In the genomic region with DNA sequence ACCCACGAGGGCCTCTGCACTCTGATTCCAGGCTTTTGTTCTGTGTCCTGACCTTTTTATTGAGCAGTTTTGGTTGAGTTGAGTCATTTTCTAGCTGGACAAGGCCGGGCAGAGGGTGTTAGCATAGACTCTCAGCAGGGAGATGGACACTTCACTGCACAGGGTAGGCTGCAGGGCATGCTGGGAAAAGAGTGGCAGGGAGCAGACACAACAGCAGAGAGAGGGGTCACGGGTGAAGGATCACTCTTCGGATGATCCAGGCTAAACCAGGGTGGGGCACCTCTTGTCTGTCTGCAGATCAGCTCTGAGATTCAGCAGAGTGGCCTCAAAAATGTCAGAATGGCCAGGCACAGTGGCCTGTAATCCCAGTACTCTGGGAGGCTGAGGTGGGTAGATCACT, we compare ENCODE assay signal across 19 cellular contexts.
DNase-seq lines count a peak whose midpoint lies in the region; ATAC-seq and TF ChIP-seq lines count a peak whose summit lies in the region.
"Had no signal": no experiment of that assay in that cellular context is flagged by ENCODE, and none has a peak within 500 bp of the region (broad histone marks: within the 10 kb centered on the region; RNA-seq: fewer than 3 reads in every experiment).

No MANE protein-coding gene starts in this region.

- no peak overlapping the region for H3K18ac ChIP-seq in H9 (ENCODE audit: insufficient read length, low read depth, low read length)

- no peak overlapping the region for H2AFZ ChIP-seq in H9 (ENCODE audit: low read length)

- no CpG with 5 or more reads among the region's 4 CpGs for WGBS in H9 (ENCODE audit: extremely low coverage, insufficient read length, low lambda C conversion rate)
- WGBS in esophagus muscularis mucosa, result 31% methylated on average over 4 of the region's 4 CpGs

- TF ChIP-seq POLR2A in esophagus muscularis mucosa (IDR thresholded peaks at IDR 0.05; ENCODE audit: low read depth), result no peak

- H3K36me3 ChIP-seq in esophagus muscularis mucosa, result no peaks in the 10 kb centered on the region
- H3K36me3 ChIP-seq: HAP-1 had no signal

- no peak overlapping the region for H3K23ac ChIP-seq in H9 (ENCODE audit: insufficient read length, low read depth, low read length)

- no peaks in the 10 kb centered on the region; the same call in 1 of the 2 replicates for H3K27me3 Mint-ChIP-seq in H9 (ENCODE audit: low read depth)

- H3K4me2 ChIP-seq in H9 (ENCODE audit: insufficient read depth, insufficient read length, low read length), result no peak overlapping the region

- no peak overlapping the region for H4K91ac ChIP-seq in H9 (ENCODE audit: insufficient read length, low read depth, low read length)

- H3K4me3 ChIP-seq in esophagus muscularis mucosa, result no peak overlapping the region
- H3K4me3 ChIP-seq: HAP-1 had no signal

- no peak overlapping the region for H2AK5ac ChIP-seq in H9 (ENCODE audit: insufficient read length, low read length)

- peak; percentile 6 for DNase-seq in Caki2 (ENCODE audit: low read depth)
- DNase-seq in H9, result peak; percentile 10
- DNase-seq in esophagus muscularis mucosa (ENCODE audit: extremely low spot score), result peak; percentile 74
- DNase-seq in sciatic nerve (ENCODE audit: low spot score), result peak; percentile 23
- no peak for DNase-seq in NCI-H2227 (lab: John Stamatoyannopoulos, UW; ENCODE audit: unreplicated experiment)
- DNase-seq in T-helper 9 cell, result no peak
- no peak for DNase-seq in NCI-H1048 (lab: John Stamatoyannopoulos, UW)
- DNase-seq in NCI-H69 (lab: John Stamatoyannopoulos, UW), result no peak
- DNase-seq: AML-193, EL, Kasumi-1, MM.1S, NCI-H1105, NCI-H1694, NCI-H526 treated with DMSO at 0.1 percent for 48 hours, SHP77 treated with DMSO at 0.1 percent for 48 hours had no signal

- H3K14ac ChIP-seq in H9 (ENCODE audit: insufficient read depth, low read length), result no peak overlapping the region

- H4K8ac ChIP-seq in H9 (replicated peaks; ENCODE audit: insufficient read length, low read depth, low read length), result no peak overlapping the region

- H3K79me2 ChIP-seq in H9 (ENCODE audit: insufficient read depth, low read length), result no peaks in the 10 kb centered on the region

- no peak overlapping the region for H3K4me3 Mint-ChIP-seq in H9
- H3K4me3 Mint-ChIP-seq: CD14-positive monocyte, IgD-negative memory B cell had no signal

- no peak overlapping the region for H2BK12ac ChIP-seq in H9 (ENCODE audit: insufficient read length, low read depth, low read length)

- intact Hi-C loops in esophagus muscularis mucosa (cut with DNase I), result no loop called here
- intact Hi-C loops in sciatic nerve (cut with DNase I), result no loop called here

- TF ChIP-seq CTCF in H9 (conservative IDR thresholded peaks at IDR 0.05), result no peak
- no peak for TF ChIP-seq CTCF in esophagus muscularis mucosa (IDR thresholded peaks at IDR 0.05)

- no peak overlapping the region for H2BK120ac ChIP-seq in H9 (ENCODE audit: low read depth, low read length, poor library complexity, severe bottlenecking)

- H3K23me2 ChIP-seq in H9 (ENCODE audit: insufficient read length, low read depth, low read length, poor library complexity, severe bottlenecking), result no peaks in the 10 kb centered on the region

- no peak overlapping the region for H3K56ac ChIP-seq in H9 (ENCODE audit: insufficient read length, low read depth, low read length)

- no peak overlapping the region for H2BK20ac ChIP-seq in H9 (ENCODE audit: low read depth, low read length, poor library complexity, severe bottlenecking)

- H3K4ac ChIP-seq in H9 (ENCODE audit: low read depth, low read length), result no peak overlapping the region

- H3K27me3 ChIP-seq in H9 (ENCODE audit: insufficient read depth, low read length), result no peaks in the 10 kb centered on the region
- peaks cover 0 to 55% (median 0%) of the 10 kb centered on the region in 4 donors for H3K27me3 ChIP-seq in esophagus muscularis mucosa

- no peaks in the 10 kb centered on the region for H3K79me1 ChIP-seq in H9 (ENCODE audit: insufficient read depth, low read depth, low read length, poor library complexity, severe bottlenecking)

- H3K27ac Mint-ChIP-seq in H9, result no peak overlapping the region; a peak in 2 of 7 replicates
- H3K27ac Mint-ChIP-seq: CD14-positive monocyte, IgD-negative memory B cell had no signal

- H2BK15ac ChIP-seq in H9 (ENCODE audit: low read depth, low read length), result no peak overlapping the region

- H3K9ac ChIP-seq in H9 (ENCODE audit: extremely low read depth, insufficient read length, low read length), result no peak overlapping the region

- H3T11ph ChIP-seq in H9 (ENCODE audit: low read length), result no peak overlapping the region

- no peak for TF ChIP-seq EP300 in esophagus muscularis mucosa (IDR thresholded peaks at IDR 0.05)

- H3K36me3 Mint-ChIP-seq in H9 (ENCODE audit: insufficient read depth in 1 of 3, low read depth in 3 of 3), result no peaks in the 10 kb centered on the region
- H3K36me3 Mint-ChIP-seq: CD14-positive monocyte, IgD-negative memory B cell had no signal

- in situ Hi-C loops in Caki2 (cut with HindIII; ENCODE audit: low pct_unique_long_range_greater_than_20kb, low sequenced_read_pairs), result no loop called here

- ATAC-seq in sciatic nerve, result no peak

- no peak overlapping the region for H3K27ac ChIP-seq in H9 (ENCODE audit: insufficient read length, low read depth, low read length)
- H3K27ac ChIP-seq in esophagus muscularis mucosa (replicated peaks in 1 of 4), result no peak overlapping the region

- no peaks in the 10 kb centered on the region for H3K9me3 ChIP-seq in H9 (ENCODE audit: control insufficient read depth, low read depth, low read length)
- no peaks in the 10 kb centered on the region for H3K9me3 ChIP-seq in esophagus muscularis mucosa
- H3K9me3 ChIP-seq: HAP-1 had no signal

- no peaks in the 10 kb centered on the region for H3K9me3 Mint-ChIP-seq in H9
- H3K9me3 Mint-ChIP-seq: IgD-negative memory B cell had no signal

- H3K4me1 Mint-ChIP-seq in H9, result no peaks in the 10 kb centered on the region
- H3K4me1 Mint-ChIP-seq: CD14-positive monocyte had no signal

- no peak overlapping the region for H4K5ac ChIP-seq in H9 (ENCODE audit: insufficient read length, low read depth, low read length)

- no peaks in the 10 kb centered on the region for H3K4me1 ChIP-seq in H9 (ENCODE audit: insufficient read depth, low read length)
- peaks cover 0 to 9% (median 0%) of the 10 kb centered on the region in 4 donors for H3K4me1 ChIP-seq in esophagus muscularis mucosa
- H3K4me1 ChIP-seq: HAP-1 had no signal

- H4K20me1 ChIP-seq in H9 (ENCODE audit: control insufficient read depth, insufficient read depth, insufficient read length), result no peaks in the 10 kb centered on the region

- H2BK5ac ChIP-seq in H9 (ENCODE audit: insufficient read length, low read length), result no peak overlapping the region

Comparison
In these comparisons a context has a peak if more than half of its experiments do, and no peak if none do; other contexts are left out.
1. DNase-seq: peak in Caki2 (single experiment), H9 (single experiment), esophagus muscularis mucosa (single experiment) and sciatic nerve (single experiment); none in NCI-H2227 (single experiment), T-helper 9 cell (single experiment), NCI-H1048 (single experiment) and NCI-H69 (single experiment).